ENCODE assay signal across 9 cellular contexts in the genomic region with DNA sequence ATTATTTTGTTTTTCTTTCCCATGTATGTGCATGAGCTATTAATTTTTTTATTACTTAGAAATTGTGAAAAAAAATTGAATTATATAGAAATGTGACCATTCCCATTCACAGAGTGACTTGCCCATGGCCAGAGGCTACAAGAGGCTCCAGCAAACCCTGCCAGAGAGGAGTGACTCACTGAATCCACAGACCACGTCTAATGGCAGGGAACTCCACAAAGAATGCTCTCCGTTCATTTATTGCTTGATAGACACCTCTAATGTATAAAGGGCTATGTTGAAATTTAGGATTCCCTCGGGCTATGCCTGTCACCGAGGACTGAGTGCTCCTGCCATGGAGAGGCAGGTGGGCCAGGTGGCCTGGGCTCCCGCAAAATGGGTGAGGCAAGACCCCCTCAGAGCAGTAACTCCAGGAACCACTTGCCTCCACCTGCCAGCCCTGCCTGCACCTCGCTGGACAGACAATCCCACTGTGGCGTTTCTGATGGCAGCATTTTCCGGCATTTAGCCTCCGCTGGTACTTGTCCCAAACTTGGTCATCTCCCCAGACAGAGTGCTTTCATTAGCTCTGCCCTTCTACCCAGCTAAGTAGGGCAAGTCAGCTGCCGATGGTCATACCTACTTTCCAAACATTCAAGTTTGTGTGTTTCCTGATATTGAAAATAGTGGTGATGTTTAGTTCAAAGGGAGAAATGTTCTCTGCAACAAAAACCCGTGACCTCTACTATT.
DNase-seq lines count a peak whose midpoint lies in the region; FAIRE-seq and TF ChIP-seq lines count a peak whose summit lies in the region.
"Had no signal": no experiment of that assay in that cellular context is flagged by ENCODE, and none has a peak within 500 bp of the region (broad histone marks: within the 10 kb centered on the region; RNA-seq: fewer than 3 reads in every experiment).

No MANE protein-coding gene starts in this region.

- FAIRE-seq in GM12891 (lab: Jason Lieb, UNC) = peak; percentile 66

- H3K23ac ChIP-seq in trophoblast cell (ENCODE audit: low read length) = no peak overlapping the region

- no peak for TF ChIP-seq POLR2A in GM12891 (IDR thresholded peaks at IDR 0.05; ENCODE audit: low read depth, low read length)

- H2BK5ac ChIP-seq in trophoblast cell (ENCODE audit: low read depth, low read length, poor library complexity) = no peak overlapping the region

- no peak overlapping the region for H3K18ac ChIP-seq in trophoblast cell (ENCODE audit: low read length)

- H3K36me3 ChIP-seq in trophoblast cell (ENCODE audit: control insufficient read depth in 1 of 2, insufficient read depth in 2 of 2, low read length in 2 of 2) = no peaks in the 10 kb centered on the region

- no peak overlapping the region for H2BK12ac ChIP-seq in trophoblast cell (ENCODE audit: low read length)

- H3K4ac ChIP-seq in trophoblast cell (ENCODE audit: low read depth, low read length) = no peak overlapping the region

- no peak overlapping the region for H3K14ac ChIP-seq in trophoblast cell (ENCODE audit: low read length)

- H3K27me3 ChIP-seq in trophoblast cell (ENCODE audit: insufficient read depth, low read length) = no peaks in the 10 kb centered on the region

- H3K4me3 ChIP-seq in trophoblast cell (ENCODE audit: low read depth, low read length) = no peak overlapping the region
- H3K4me3 ChIP-seq: psoas muscle had no signal

- no peak overlapping the region for H3K9ac ChIP-seq in trophoblast cell (ENCODE audit: low read length)

- H4K12ac ChIP-seq in trophoblast cell (ENCODE audit: low read depth, low read length) = no peak overlapping the region

- H3K9me3 ChIP-seq in trophoblast cell (ENCODE audit: insufficient read depth, low read depth, low read length) = no peaks in the 10 kb centered on the region
- H3K9me3 ChIP-seq: psoas muscle had no signal

- H4K91ac ChIP-seq in trophoblast cell (ENCODE audit: low read depth, low read length) = no peak overlapping the region

- H3K4me2 ChIP-seq in trophoblast cell (ENCODE audit: low read length) = no peak overlapping the region

- in situ Hi-C loops in GM13976 (cut with MboI; ENCODE audit: low sequenced_read_pairs, unreplicated experiment) = no loop called here

- H2BK120ac ChIP-seq in trophoblast cell (ENCODE audit: insufficient read depth, low read length, poor library complexity) = no peak overlapping the region

- DNase-seq in GM12891 (ENCODE audit: insufficient read length, low spot score) (no peak), NCI-H774 (lab: John Stamatoyannopoulos, UW) (peak; percentile 38), epithelial cell of prostate (ENCODE audit: low read depth, low spot score) (peak; percentile 69), stromal cell of bone marrow (ENCODE audit: low read depth) (peak; percentile 67), trophoblast cell (no peak), Kasumi-1 (lab: John Stamatoyannopoulos, UW) (no peak), GM13976 (ENCODE audit: low spot score) (no peak)
- DNase-seq: KBM-7 had no signal

- H2AK5ac ChIP-seq in trophoblast cell (ENCODE audit: low read length) = no peak overlapping the region

- no peaks in the 10 kb centered on the region for H3K79me2 ChIP-seq in trophoblast cell (ENCODE audit: control insufficient read depth, insufficient read depth, low read length, poor library complexity)

- WGBS in trophoblast cell (ENCODE audit: extremely low coverage, insufficient coverage, insufficient read length) = no CpG with 5 or more reads among the region's 11 CpGs

- H4K8ac ChIP-seq in trophoblast cell (ENCODE audit: low read depth, low read length) = no peak overlapping the region

- H2AFZ ChIP-seq in trophoblast cell (ENCODE audit: insufficient read depth, low read length, poor library complexity) = no peak overlapping the region

- no peak for TF ChIP-seq CTCF in GM13976 (IDR thresholded peaks at IDR 0.05; ENCODE audit: borderline replicate concordance, control extremely low read depth, extremely low read depth, insufficient read depth, missing control alignments)

- no peak overlapping the region for H3K27ac ChIP-seq in epithelial cell of prostate
- H3K27ac ChIP-seq in trophoblast cell (ENCODE audit: low read depth, low read length) = no peak overlapping the region
- H3K27ac ChIP-seq: psoas muscle had no signal

- peaks cover 3% of the 10 kb centered on the region for H3K79me1 ChIP-seq in trophoblast cell (ENCODE audit: low read length)

- H3K4me1 ChIP-seq in trophoblast cell (ENCODE audit: control insufficient read depth in 1 of 2, insufficient read depth in 2 of 2, low read length in 2 of 2) = peaks cover 6 to 9% of the 10 kb centered on the region in 2 experiments
- H3K4me1 ChIP-seq: psoas muscle had no signal

TF ChIP-seq in GM12891, 5 proteins besides CTCF, POLR2A, EP300 and RAD21:
- no peak for TF ChIP-seq POLR2AphosphoS5 (IDR thresholded peaks at IDR 0.05; ENCODE audit: low read depth, low read length)
- no peak for TF ChIP-seq POU2F2 (IDR thresholded peaks at IDR 0.05; ENCODE audit: low read depth, low read length)
- no peak for TF ChIP-seq SPI1 (IDR thresholded peaks at IDR 0.05; ENCODE audit: low read depth, low read length)
- no peak for TF ChIP-seq PAX5 (IDR thresholded peaks at IDR 0.05; ENCODE audit: insufficient read depth, low read length, severe bottlenecking)
- no peak for TF ChIP-seq TAF1 (IDR thresholded peaks at IDR 0.05; ENCODE audit: low read depth, low read length)

Comparison
In these comparisons a context has a peak if more than half of its experiments do, and no peak if none do; other contexts are left out.
1. DNase-seq: peak in NCI-H774 (single experiment), epithelial cell of prostate (single experiment) and stromal cell of bone marrow (single experiment); none in GM12891 (single experiment), trophoblast cell (0 of 2), Kasumi-1 (0 of 2) and GM13976 (single experiment).